Comparison of ENCODE assay signal across 7 cellular contexts in the genomic region with DNA sequence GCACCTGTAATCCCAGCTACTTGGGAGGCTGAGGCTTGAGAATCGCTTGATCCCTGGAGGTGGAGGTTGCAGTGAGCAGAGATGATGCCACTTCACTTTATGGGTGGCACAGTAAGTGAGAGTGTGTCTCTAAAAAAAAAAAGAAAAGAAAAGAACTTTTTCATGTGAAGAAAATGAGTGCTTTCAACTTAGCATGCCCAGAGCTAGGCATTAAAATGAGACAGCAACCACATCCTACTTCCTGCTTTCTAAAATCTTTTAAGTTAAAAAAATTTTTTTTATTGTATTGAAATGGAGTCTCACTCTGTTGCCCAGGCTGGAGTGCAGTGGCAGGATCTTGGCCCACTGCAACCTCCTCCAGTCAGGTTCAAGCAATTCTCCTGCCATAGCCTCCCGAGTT.
DNase-seq lines count a peak whose midpoint lies in the region; ATAC-seq and TF ChIP-seq lines count a peak whose summit lies in the region.
"Not testable (repeated sequence)": the region's sequence is repeated elsewhere in the genome, so short reads cannot be mapped to it uniquely, and the experiment has no call there.

No MANE protein-coding gene starts in this region.

- not testable (repeated sequence) for H3K27me3 ChIP-seq in CD8-positive, alpha-beta T cell (ENCODE audit: insufficient read depth, low read length); naive thymus-derived CD4-positive, alpha-beta T cell (ENCODE audit: control insufficient read depth in 2 of 2, insufficient read depth in 2 of 2, low read length in 2 of 2)

- peak; percentile 83 for ATAC-seq in CD8-positive, alpha-beta T cell
- peak; percentile 88 for ATAC-seq in naive thymus-derived CD4-positive, alpha-beta T cell

- not testable (repeated sequence) for H3K27ac ChIP-seq in CD8-positive, alpha-beta T cell (ENCODE audit: low read depth, low read length); naive thymus-derived CD4-positive, alpha-beta T cell (ENCODE audit: low read depth, low read length)

- intact Hi-C loops in CD8-positive, alpha-beta T cell (cut with DNase I, micrococcal nuclease); activated naive CD4-positive, alpha-beta T cell treated with anti-CD3 and anti-CD28 coated beads for 36 hours (cut with micrococcal nuclease); naive thymus-derived CD4-positive, alpha-beta T cell (cut with micrococcal nuclease): not testable (repeated sequence)

- TF ChIP-seq CTCF in CD8-positive, alpha-beta T cell (IDR thresholded peaks at IDR 0.05): not testable (repeated sequence)

- peaks cover 29% of the 10 kb centered on the region for H3K4me1 Mint-ChIP-seq in CD8-positive, alpha-beta T cell (ENCODE audit: low read depth)
- H3K4me1 Mint-ChIP-seq in T-helper 2 cell treated with Interferon-gamma antibody and Interleukin-4, amounts not matched to agents 5 μg/mL and 100 μg/mL, for 36 hours (ENCODE audit: low read depth): peaks cover 19% of the 10 kb centered on the region
- H3K4me1 Mint-ChIP-seq in activated CD4-positive, alpha-beta memory T cell treated with anti-CD3 and anti-CD28 coated beads, Interleukin-2, amount 10 ng/mL, durations not matched to agents 7 days and 5 days: peaks cover 28% of the 10 kb centered on the region
- peaks cover 29% of the 10 kb centered on the region for H3K4me1 Mint-ChIP-seq in activated naive CD4-positive, alpha-beta T cell treated with anti-CD3 and anti-CD28 coated beads for 36 hours (ENCODE audit: low read depth)
- peaks cover 17 to 36% (median 28%) of the 10 kb centered on the region in 7 donors for H3K4me1 Mint-ChIP-seq in naive thymus-derived CD4-positive, alpha-beta T cell

- CTCF ChIA-PET in CD8-positive, alpha-beta T cell (lab: Charles Lee); activated CD4-positive, alpha-beta memory T cell treated with anti-CD3 and anti-CD28 coated beads, Interleukin-2, amount 10 ng/mL, durations not matched to agents 7 days and 5 days (lab: Charles Lee); activated naive CD4-positive, alpha-beta T cell treated with anti-CD3 and anti-CD28 coated beads for 36 hours (lab: Charles Lee); naive thymus-derived CD4-positive, alpha-beta T cell (lab: Charles Lee): not testable (repeated sequence)

- H3K4me3 ChIP-seq in CD8-positive, alpha-beta T cell (ENCODE audit: low read depth, low read length); naive thymus-derived CD4-positive, alpha-beta T cell (ENCODE audit: low read length): not testable (repeated sequence)

- H3K9me3 ChIP-seq in CD8-positive, alpha-beta T cell (ENCODE audit: low read length); naive thymus-derived CD4-positive, alpha-beta T cell (ENCODE audit: control insufficient read depth in 2 of 3, low read length in 3 of 3): not testable (repeated sequence)

- H3K36me3 ChIP-seq in CD8-positive, alpha-beta T cell (ENCODE audit: insufficient read depth, low read length); naive thymus-derived CD4-positive, alpha-beta T cell (ENCODE audit: control insufficient read depth in 2 of 3, insufficient read depth in 3 of 3, low read length in 3 of 3): not testable (repeated sequence)

- peak in 1 of 7 experiments; percentile 24 for DNase-seq in CD8-positive, alpha-beta T cell
- DNase-seq in T-helper 2 cell treated with Interferon-gamma antibody and Interleukin-4, amounts not matched to agents 5 μg/mL and 100 μg/mL, for 36 hours (ENCODE audit: low spot score); activated CD4-positive, alpha-beta memory T cell treated with anti-CD3 and anti-CD28 coated beads, Interleukin-2, amount 10 ng/mL, durations not matched to agents 7 days and 5 days; activated naive CD4-positive, alpha-beta T cell treated with anti-CD3 and anti-CD28 coated beads for 36 hours: not testable (repeated sequence)
- DNase-seq in central memory CD4-positive, alpha-beta T cell: peak; percentile 65
- peak in 6 of 9 donors; percentile 51 to 79 (median 72) for DNase-seq in naive thymus-derived CD4-positive, alpha-beta T cell
- peak in 4 of 6 experiments; percentile 7 to 70 (median 60) for DNase-seq in stimulated activated naive CD4-positive, alpha-beta T cell (lab: John Stamatoyannopoulos, UW)

- H3K27ac Mint-ChIP-seq in CD8-positive, alpha-beta T cell: peak overlapping the region; percentile 89
- H3K27ac Mint-ChIP-seq in T-helper 2 cell treated with Interferon-gamma antibody and Interleukin-4, amounts not matched to agents 5 μg/mL and 100 μg/mL, for 36 hours: peak overlapping the region; percentile 79
- H3K27ac Mint-ChIP-seq in activated CD4-positive, alpha-beta memory T cell treated with anti-CD3 and anti-CD28 coated beads, Interleukin-2, amount 10 ng/mL, durations not matched to agents 7 days and 5 days: peak overlapping the region; percentile 86
- peak overlapping the region; percentile 86 for H3K27ac Mint-ChIP-seq in activated naive CD4-positive, alpha-beta T cell treated with anti-CD3 and anti-CD28 coated beads for 36 hours
- H3K27ac Mint-ChIP-seq in naive thymus-derived CD4-positive, alpha-beta T cell: peak overlapping the region in 8 of 9 donors; percentile 77 to 93 (median 86)

- not testable (repeated sequence) for H3K36me3 Mint-ChIP-seq in CD8-positive, alpha-beta T cell; T-helper 2 cell treated with Interferon-gamma antibody and Interleukin-4, amounts not matched to agents 5 μg/mL and 100 μg/mL, for 36 hours (ENCODE audit: low read depth); activated CD4-positive, alpha-beta memory T cell treated with anti-CD3 and anti-CD28 coated beads, Interleukin-2, amount 10 ng/mL, durations not matched to agents 7 days and 5 days (ENCODE audit: low read depth); activated naive CD4-positive, alpha-beta T cell treated with anti-CD3 and anti-CD28 coated beads for 36 hours (ENCODE audit: low read depth); naive thymus-derived CD4-positive, alpha-beta T cell

- not testable (repeated sequence) for H3K9me3 Mint-ChIP-seq in CD8-positive, alpha-beta T cell; T-helper 2 cell treated with Interferon-gamma antibody and Interleukin-4, amounts not matched to agents 5 μg/mL and 100 μg/mL, for 36 hours; activated CD4-positive, alpha-beta memory T cell treated with anti-CD3 and anti-CD28 coated beads, Interleukin-2, amount 10 ng/mL, durations not matched to agents 7 days and 5 days; activated naive CD4-positive, alpha-beta T cell treated with anti-CD3 and anti-CD28 coated beads for 36 hours; naive thymus-derived CD4-positive, alpha-beta T cell

- not testable (repeated sequence) for H3K27me3 Mint-ChIP-seq in CD8-positive, alpha-beta T cell (ENCODE audit: low read depth); T-helper 2 cell treated with Interferon-gamma antibody and Interleukin-4, amounts not matched to agents 5 μg/mL and 100 μg/mL, for 36 hours (ENCODE audit: low read depth); activated CD4-positive, alpha-beta memory T cell treated with anti-CD3 and anti-CD28 coated beads, Interleukin-2, amount 10 ng/mL, durations not matched to agents 7 days and 5 days; activated naive CD4-positive, alpha-beta T cell treated with anti-CD3 and anti-CD28 coated beads for 36 hours (ENCODE audit: low read depth); naive thymus-derived CD4-positive, alpha-beta T cell

- peaks cover 22% of the 10 kb centered on the region for H3K4me1 ChIP-seq in CD8-positive, alpha-beta T cell (ENCODE audit: insufficient read depth, low read length)
- peaks cover 16 to 22% of the 10 kb centered on the region in 2 donors for H3K4me1 ChIP-seq in naive thymus-derived CD4-positive, alpha-beta T cell (ENCODE audit: control insufficient read depth in 2 of 2, insufficient read depth in 2 of 2, low read length in 2 of 2)

- POLR2A ChIA-PET in CD8-positive, alpha-beta T cell (lab: Charles Lee); activated CD4-positive, alpha-beta memory T cell treated with anti-CD3 and anti-CD28 coated beads, Interleukin-2, amount 10 ng/mL, durations not matched to agents 7 days and 5 days (lab: Charles Lee); naive thymus-derived CD4-positive, alpha-beta T cell (lab: Charles Lee): not testable (repeated sequence)

- H3K4me3 Mint-ChIP-seq in CD8-positive, alpha-beta T cell; T-helper 2 cell treated with Interferon-gamma antibody and Interleukin-4, amounts not matched to agents 5 μg/mL and 100 μg/mL, for 36 hours; activated CD4-positive, alpha-beta memory T cell treated with anti-CD3 and anti-CD28 coated beads, Interleukin-2, amount 10 ng/mL, durations not matched to agents 7 days and 5 days; activated naive CD4-positive, alpha-beta T cell treated with anti-CD3 and anti-CD28 coated beads for 36 hours: not testable (repeated sequence)
- H3K4me3 Mint-ChIP-seq in naive thymus-derived CD4-positive, alpha-beta T cell: peak overlapping the region in 7 of 10 donors; percentile 32 to 74 (median 58)
